Comparison of ENCODE assay signal across 8 cellular contexts in the genomic region with DNA sequence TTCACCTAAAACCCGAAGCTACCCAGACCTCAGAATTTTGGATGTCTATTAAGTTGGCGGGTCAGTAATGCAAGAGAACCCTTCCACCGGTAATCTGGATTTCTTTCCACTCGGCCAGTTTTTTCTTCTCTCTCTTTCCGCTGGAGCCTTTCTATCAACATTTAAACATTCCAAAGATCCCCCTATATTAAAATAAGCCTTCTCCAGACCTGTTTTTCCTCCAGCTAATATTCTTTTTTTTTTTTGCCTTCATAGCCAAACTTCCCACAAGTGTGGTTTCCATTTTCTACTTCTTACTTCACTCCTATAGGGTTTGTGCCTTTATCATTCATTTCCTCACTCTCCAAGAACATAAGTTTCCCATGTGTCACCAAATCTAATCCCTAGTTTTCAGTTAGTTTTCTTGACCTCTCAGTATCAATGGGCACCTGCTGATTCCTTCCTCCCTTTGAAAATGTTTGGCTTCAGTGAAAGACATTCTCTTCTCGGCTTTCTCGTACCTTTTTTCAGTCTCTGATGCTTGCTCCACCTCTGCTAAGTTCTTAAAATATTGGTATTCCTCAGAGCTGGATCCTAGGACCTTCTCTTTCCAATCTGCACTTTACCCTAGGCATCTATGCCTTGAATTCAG. TPM values are rescaled to one million over a fixed set of nuclear protein-coding genes. Genes with fewer than 3 reads are reported as not detected.
DNase-seq lines count a peak whose midpoint lies in the region; ATAC-seq, FAIRE-seq and TF ChIP-seq lines count a peak whose summit lies in the region.

No MANE protein-coding gene starts in this region.

- SMC1A ChIA-PET in GM12878 (lab: Charles Lee; ENCODE audit: uncharacterized antibody, unreplicated experiment) = no interaction called here

- H3K27me3 ChIP-seq in heart left ventricle = no peaks in the 10 kb centered on the region
- H3K27me3 ChIP-seq in GM12878 (replicated peaks in 1 of 2; ENCODE audit: control insufficient read depth in 2 of 2, insufficient read depth in 2 of 2, low read length in 1 of 2) = no peaks in the 10 kb centered on the region

- 5 to 9% (median 6%) methylated on average over 6 to 7 of the region's 7 CpGs for WGBS in heart left ventricle, 4 donors
- WGBS in GM12878 (ENCODE audit: insufficient coverage, insufficient replicate concordance, low lambda C conversion rate, missing lambda C conversion rate) = 5% methylated on average over 7 of the region's 7 CpGs
- 3% methylated on average over 7 of the region's 7 CpGs for WGBS in urinary bladder

- H3K9me3 ChIP-seq in heart left ventricle (no peaks in the 10 kb centered on the region), GM12878 (replicated peaks; ENCODE audit: control insufficient read depth, insufficient read depth, low read length) (no peaks in the 10 kb centered on the region)

- TF ChIP-seq CTCF in heart left ventricle (IDR thresholded peaks at IDR 0.05) = no peak
- no peak for TF ChIP-seq CTCF in GM12878 (IDR thresholded peaks at IDR 0.05 in 2 of 3, conservative IDR thresholded peaks at IDR 0.05 in 1 of 3; ENCODE audit: control insufficient read depth in 2 of 3, extremely low read depth in 1 of 3, insufficient read depth in 1 of 3, low read depth in 3 of 3, low read length in 3 of 3)

- peak overlapping the region; percentile 88 for H3K4me2 ChIP-seq in GM12878 (ENCODE audit: control insufficient read depth, insufficient read depth)

- peaks cover 0 to 42% (median 31%) of the 10 kb centered on the region in 12 donors for H3K4me1 ChIP-seq in heart left ventricle
- H3K4me1 ChIP-seq in GM12878 (ENCODE audit: control insufficient read depth, insufficient read depth, low read length) = peaks cover 4% of the 10 kb centered on the region
- H3K4me1 ChIP-seq in urinary bladder (ENCODE audit: insufficient read depth) = no peaks in the 10 kb centered on the region

- in situ Hi-C loops in GM12878 (cut with MboI) = no loop called here

- H3K4me3 Mint-ChIP-seq in memory B cell = peak overlapping the region; percentile 88

- H3K4me3 ChIP-seq in heart left ventricle (peak overlapping the region; percentile 15 to 89 (median 74)), GM12878 (peak overlapping the region; percentile 93), urinary bladder (ENCODE audit: low read depth, low read length) (peak overlapping the region; percentile 47)

- no peak for TF ChIP-seq POLR2A in heart left ventricle (IDR thresholded peaks at IDR 0.05)
- no peak for TF ChIP-seq POLR2A in GM12878 (IDR thresholded peaks at IDR 0.05; ENCODE audit: low read depth, low read length)

- peak overlapping the region; percentile 92 for H3K27ac Mint-ChIP-seq in memory B cell

- DNase-seq in heart left ventricle = no peak
- no peak for DNase-seq in Right ventricle myocardium inferior (ENCODE audit: missing footprints)
- DNase-seq in GM12878 (ENCODE audit: low read depth, low spot score) = no peak
- no peak for DNase-seq in memory B cell (ENCODE audit: low spot score in 2 of 2)
- DNase-seq in hepatic stellate cell (ENCODE audit: low spot score) = no peak

- no peaks in the 10 kb centered on the region for H3K27me3 Mint-ChIP-seq in memory B cell

- BruUV-seq in GM12878 (replicated peaks; lab: Mats Ljungman, UMichigan) = TSS peak; percentile 91

- H4K20me1 ChIP-seq in GM12878 (ENCODE audit: control insufficient read depth, insufficient read depth) = no peaks in the 10 kb centered on the region

- intact Hi-C loops in heart left ventricle (cut with DNase I) = no loop called here
- intact Hi-C loops in Right ventricle myocardium inferior (cut with DNase I) = no loop called here
- intact Hi-C loops in GM12878 (cut with micrococcal nuclease; ENCODE audit: unreplicated experiment) = no loop called here

- H3K4me1 Mint-ChIP-seq in memory B cell = peaks cover 13% of the 10 kb centered on the region

- TF ChIP-seq EP300 in GM12878 (IDR thresholded peaks at IDR 0.05; ENCODE audit: borderline replicate concordance in 1 of 2, control insufficient read depth in 1 of 2, low read depth in 2 of 2, low read length in 2 of 2) = no peak

- TF ChIP-seq RAD21 in GM12878 (IDR thresholded peaks at IDR 0.05; ENCODE audit: insufficient read depth, low read depth, low read length) = no peak

- CTCF ChIA-PET in GM12878 (lab: Yijun Ruan, JAX) = interaction anchor here (0.8 to 11.4 kb wide), 3 partner anchors 12 to 135 kb away, joined by 4 to 220 read pairs (median 46); a partner anchor contains a TSS

- H3K9ac ChIP-seq in GM12878 (ENCODE audit: control insufficient read depth, insufficient read depth, low read length) = peak overlapping the region; percentile 81

- H3K36me3 Mint-ChIP-seq in memory B cell = peaks cover 16% of the 10 kb centered on the region

- ATAC-seq in heart left ventricle (no peak), Right ventricle myocardium inferior (no peak), GM12878 (no peak), memory B cell (ENCODE audit: low read depth) (no peak), GM19463 (IDR thresholded peaks at IDR 0.05; ENCODE audit: unreplicated experiment) (no peak), GM21515 (IDR thresholded peaks at IDR 0.05; ENCODE audit: unreplicated experiment) (no peak)

- H3K27ac ChIP-seq in heart left ventricle = peak overlapping the region; percentile 83 to 100 (median 96)
- H3K27ac ChIP-seq in GM12878 (ENCODE audit: control insufficient read depth, insufficient read depth) = peak overlapping the region; percentile 96
- H3K27ac ChIP-seq in urinary bladder (ENCODE audit: low read depth) = no peak overlapping the region

- H2AFZ ChIP-seq in GM12878 (ENCODE audit: control insufficient read depth, low read depth, low read length) = peak overlapping the region; percentile 65

- peaks cover 19% of the 10 kb centered on the region for H3K79me2 ChIP-seq in GM12878 (ENCODE audit: control insufficient read depth, insufficient read depth, low read length)

- RAD21 ChIA-PET in GM12878 (lab: Charles Lee; ENCODE audit: unreplicated experiment) = interaction anchor here (3.6 kb wide), 1 partner anchor 12 kb away, joined by 36 read pairs; a partner anchor contains a TSS

- FAIRE-seq in GM12878 (lab: Jason Lieb, UNC) = no peak

- POLR2A ChIA-PET in GM12878 (lab: Charles Lee) = interaction anchor here (0.6 to 4.5 kb wide), 3 partner anchors 12 to 269 kb away, joined by 3 to 38 read pairs (median 5); a partner anchor contains a TSS

- H3K36me3 ChIP-seq in heart left ventricle (peaks cover 0 to 34% (median 28%) of the 10 kb centered on the region in 9 donors), GM12878 (ENCODE audit: control insufficient read depth in 2 of 2, insufficient read depth in 2 of 2, low read length in 1 of 2) (peaks cover 6 to 11% of the 10 kb centered on the region in 2 experiments), urinary bladder (ENCODE audit: insufficient read depth) (peaks cover 3% of the 10 kb centered on the region)

- H3K9me3 Mint-ChIP-seq in memory B cell = peaks cover 2% of the 10 kb centered on the region

RNA-seq across cellular contexts. Expression of a gene that starts 0.6 kb away (rescaled TPM):
- total RNA-seq in heart left ventricle (10 to 100 TPM; 58.6 to 74.6 (median 60.5) TPM), Right ventricle myocardium inferior (76.6 TPM), GM12878 (2014; rRNA removed) (31.7 and 32.7 TPM in 2 replicates), GM12878 (2014; rRNA removed; fragmentation: Illumina TruSeq; extraction: Trizol) (22.4 and 23.3 TPM in 2 replicates), GM12878 (2021) (55.1 and 64.1 TPM in 2 replicates), urinary bladder (12.3 TPM)
- polyA plus RNA-seq in heart left ventricle (100 to 1,000 TPM in 1 of 2 donors, 10 to 100 TPM in 1; 68.4 to 109 TPM), GM12878 (2011; rRNA removed) (33.5 and 44.3 TPM in 2 replicates), GM12878 (2014; fragmentation: Illumina TruSeq; extraction: Trizol) (27.3 and 40.1 TPM in 2 replicates), GM12878 (2014; fragmentation: Nextera tagmentation; extraction: Ambion mirVana) (10 to 100 TPM; 14.0 to 26.4 TPM), GM12878 (2014; rRNA removed) (85.2 and 88.9 TPM in 2 replicates), GM12878 (2016; fragmentation: Nextera tagmentation; extraction: Ambion mirVana) (10 to 100 TPM; 83.7 to 89.3 TPM), urinary bladder (70.9 TPM)
- 33.8 and 37.9 TPM in 2 replicates for total RNA-seq in GM12878 (2013; cell fraction: nucleolus; rRNA removed)
- polyA plus RNA-seq in GM12878 (2011; ENCODE audit: low read depth) = 36.4 TPM
- polyA plus RNA-seq in GM12878 (2011; cell fraction: cytosol; rRNA removed) = 69.4 and 81.6 TPM in 2 replicates
- 218 and 255 TPM in 2 replicates for polyA plus RNA-seq in GM12878 (2011; cell fraction: nucleus; rRNA removed)
- polyA plus RNA-seq in GM12878 (2012) = 62.1 and 65.9 TPM in 2 replicates
- polyA minus RNA-seq in GM12878 (2011; rRNA and poly(A)+ RNA removed) = 16.8 and 20.7 TPM in 2 replicates
- polyA minus RNA-seq in GM12878 (2011; cell fraction: cytosol; rRNA and poly(A)+ RNA removed) = 10.0 and 10.3 TPM in 2 replicates
- polyA minus RNA-seq in GM12878 (2011; cell fraction: nucleus; rRNA and poly(A)+ RNA removed) = 37.4 and 48.4 TPM in 2 replicates

RNA-seq across cellular contexts. Expression of a gene that starts 13.4 kb away (rescaled TPM):
- total RNA-seq in heart left ventricle (10 to 100 TPM; 16.9 to 33.4 (median 20.1) TPM), Right ventricle myocardium inferior (23.3 TPM), GM12878 (2014; rRNA removed) (34.7 and 36.7 TPM in 2 replicates), GM12878 (2014; rRNA removed; fragmentation: Illumina TruSeq; extraction: Trizol) (20.8 and 21.0 TPM in 2 replicates), GM12878 (2021) (33.9 and 34.0 TPM in 2 replicates), urinary bladder (51.4 TPM)
- polyA plus RNA-seq in heart left ventricle (10 to 100 TPM; 15.6 to 34.5 TPM), GM12878 (2011; rRNA removed) (19.8 and 22.2 TPM in 2 replicates), GM12878 (2014; fragmentation: Illumina TruSeq; extraction: Trizol) (22.9 and 23.2 TPM in 2 replicates), GM12878 (2014; fragmentation: Nextera tagmentation; extraction: Ambion mirVana) (1 to 10 TPM; 1.4 to 3.6 TPM), GM12878 (2014; rRNA removed) (28.4 and 29.2 TPM in 2 replicates), GM12878 (2016; fragmentation: Nextera tagmentation; extraction: Ambion mirVana) (10 to 100 TPM; 12.8 to 12.9 TPM), urinary bladder (37.5 TPM)
- total RNA-seq in GM12878 (2013; cell fraction: nucleolus; rRNA removed) = 83.0 and 93.4 TPM in 2 replicates
- 16.9 TPM for polyA plus RNA-seq in GM12878 (2011; ENCODE audit: low read depth)
- polyA plus RNA-seq in GM12878 (2011; cell fraction: cytosol; rRNA removed) = 15.6 and 15.9 TPM in 2 replicates
- 69.9 and 72.3 TPM in 2 replicates for polyA plus RNA-seq in GM12878 (2011; cell fraction: nucleus; rRNA removed)
- 25.4 and 28.4 TPM in 2 replicates for polyA plus RNA-seq in GM12878 (2012)
- polyA minus RNA-seq in GM12878 (2011; rRNA and poly(A)+ RNA removed) = 27.0 and 38.9 TPM in 2 replicates
- polyA minus RNA-seq in GM12878 (2011; cell fraction: cytosol; rRNA and poly(A)+ RNA removed) = 7.2 and 9.4 TPM in 2 replicates
- polyA minus RNA-seq in GM12878 (2011; cell fraction: nucleus; rRNA and poly(A)+ RNA removed) = 48.1 and 61.9 TPM in 2 replicates

RNA-seq across cellular contexts. Expression of a gene that starts 13.7 kb away (rescaled TPM):
- 1 to 10 TPM in 5 of 9 donors, under 1 TPM in 4; 0.38 to 4.9 (median 1.0) TPM for total RNA-seq in heart left ventricle
- polyA plus RNA-seq in heart left ventricle = under 1 TPM; 0.72 to 0.80 TPM
- total RNA-seq in Right ventricle myocardium inferior = 1.1 TPM
- 10.1 and 12.8 TPM in 2 replicates for total RNA-seq in GM12878 (2013; cell fraction: nucleolus; rRNA removed)
- total RNA-seq in GM12878 (2014; rRNA removed) = 0.51 and 0.71 TPM in 2 replicates
- total RNA-seq in GM12878 (2014; rRNA removed; fragmentation: Illumina TruSeq; extraction: Trizol) = 1.1 and 1.3 TPM in 2 replicates
- 2.8 and 3.8 TPM in 2 replicates for total RNA-seq in GM12878 (2021)
- polyA plus RNA-seq in GM12878 (2011; ENCODE audit: low read depth) = 1.5 TPM
- 4.6 and 4.9 TPM in 2 replicates for polyA plus RNA-seq in GM12878 (2011; rRNA removed)
- 4.7 and 5.2 TPM in 2 replicates for polyA plus RNA-seq in GM12878 (2011; cell fraction: cytosol; rRNA removed)
- polyA plus RNA-seq in GM12878 (2011; cell fraction: nucleus; rRNA removed) = 39.3 and 41.5 TPM in 2 replicates
- polyA plus RNA-seq in GM12878 (2012) = 4.2 and 4.3 TPM in 2 replicates
- 1.3 and 1.8 TPM in 2 replicates for polyA plus RNA-seq in GM12878 (2014; fragmentation: Illumina TruSeq; extraction: Trizol)
- under 1 TPM; 0.16 to 0.35 TPM for polyA plus RNA-seq in GM12878 (2014; fragmentation: Nextera tagmentation; extraction: Ambion mirVana)
- polyA plus RNA-seq in GM12878 (2014; rRNA removed) = 2.5 and 2.9 TPM in 2 replicates
- 1 to 10 TPM in 1 of 2 experiments, under 1 TPM in 1; 0.37 to 1.4 TPM for polyA plus RNA-seq in GM12878 (2016; fragmentation: Nextera tagmentation; extraction: Ambion mirVana)
- polyA minus RNA-seq in GM12878 (2011; rRNA and poly(A)+ RNA removed) = 2.3 and 2.5 TPM in 2 replicates
- polyA minus RNA-seq in GM12878 (2011; cell fraction: cytosol; rRNA and poly(A)+ RNA removed) = 0.52 and 1.9 TPM in 2 replicates
- polyA minus RNA-seq in GM12878 (2011; cell fraction: nucleus; rRNA and poly(A)+ RNA removed) = 4.2 and 4.7 TPM in 2 replicates
- total RNA-seq in urinary bladder = 1.8 TPM
- polyA plus RNA-seq in urinary bladder = 5.9 TPM

RNA-seq across cellular contexts. Expression of a gene that starts 44.4 kb away (rescaled TPM):
- total RNA-seq in heart left ventricle (10 to 100 TPM in 1 of 9 donors, 1 to 10 TPM in 8; 3.7 to 10.0 (median 7.5) TPM), Right ventricle myocardium inferior (9.5 TPM), GM12878 (2014; rRNA removed) (not detected in 2 replicates), GM12878 (2014; rRNA removed; fragmentation: Illumina TruSeq; extraction: Trizol) (not detected in 2 replicates), GM12878 (2021) (0.05 and 0.15 TPM in 2 replicates), urinary bladder (35.4 TPM)
- polyA plus RNA-seq in heart left ventricle (1 to 10 TPM; 3.6 to 6.7 TPM), GM12878 (2011; rRNA removed) (0.01 TPM in 1 of 2 replicates, not detected in the other), GM12878 (2014; fragmentation: Illumina TruSeq; extraction: Trizol) (under 0.01 TPM in 1 of 2 replicates, not detected in the other), GM12878 (2014; fragmentation: Nextera tagmentation; extraction: Ambion mirVana) (not detected), GM12878 (2014; rRNA removed) (0.01 and 0.05 TPM in 2 replicates), GM12878 (2016; fragmentation: Nextera tagmentation; extraction: Ambion mirVana) (under 1 TPM in 1 of 2 experiments, not detected in 1; 0.01 TPM), urinary bladder (13.5 TPM)
- 0.06 TPM in 1 of 2 replicates, not detected in the other for total RNA-seq in GM12878 (2013; cell fraction: nucleolus; rRNA removed)
- polyA plus RNA-seq in GM12878 (2011; ENCODE audit: low read depth) = not detected
- 0.01 TPM in 1 of 2 replicates, not detected in the other for polyA plus RNA-seq in GM12878 (2011; cell fraction: cytosol; rRNA removed)
- polyA plus RNA-seq in GM12878 (2011; cell fraction: nucleus; rRNA removed) = 0.01 and 0.03 TPM in 2 replicates
- polyA plus RNA-seq in GM12878 (2012) = 0.04 and 0.18 TPM in 2 replicates
- 0.05 and 0.07 TPM in 2 replicates for polyA minus RNA-seq in GM12878 (2011; rRNA and poly(A)+ RNA removed)
- not detected in 2 replicates for polyA minus RNA-seq in GM12878 (2011; cell fraction: cytosol; rRNA and poly(A)+ RNA removed)
- under 0.01 TPM in 1 of 2 replicates, not detected in the other for polyA minus RNA-seq in GM12878 (2011; cell fraction: nucleus; rRNA and poly(A)+ RNA removed)
